In genomic region chr1:26723013-26723991, GRCh38 we compare ENCODE assay signal across 8 cellular contexts. TPM values are rescaled to one million over a fixed set of nuclear protein-coding genes. Genes with fewer than 3 reads are reported as not detected.
A peak's percentile ranks its signal among the peaks of the same experiment; 100 is the strongest.
DNase-seq lines count a peak whose midpoint lies in the region; ATAC-seq and TF ChIP-seq lines count a peak whose summit lies in the region.

No MANE protein-coding gene starts in this region.

- ATAC-seq in activated T-cell treated with anti-CD3 and anti-CD28 coated beads, Interleukin-2, amount 50 U/mL, for 72 hours (replicated peaks in 1 of 2) = peak in 1 of 2 donors; percentile 10
- ATAC-seq in stimulated activated naive CD8-positive, alpha-beta T cell treated with anti-CD3 and anti-CD28 coated beads, Interleukin-15, amount 100 ng/mL, for 72 hours = peak; percentile 38
- no peak for ATAC-seq in GM18868 (IDR thresholded peaks at IDR 0.05; ENCODE audit: unreplicated experiment)

- no peaks in the 10 kb centered on the region for H3K79me1 ChIP-seq in H9 (ENCODE audit: insufficient read depth, low read depth, low read length, poor library complexity, severe bottlenecking)

- H3K27me3 Mint-ChIP-seq in H9 (ENCODE audit: low read depth) = no peaks in the 10 kb centered on the region
- H3K27me3 Mint-ChIP-seq in activated T-cell treated with anti-CD3 and anti-CD28 coated beads, Interleukin-2, amount 50 U/mL, for 72 hours (ENCODE audit: low read depth) = no peaks in the 10 kb centered on the region
- H3K27me3 Mint-ChIP-seq in stimulated activated naive CD8-positive, alpha-beta T cell treated with anti-CD3 and anti-CD28 coated beads, Interleukin-15, amount 100 ng/mL, for 72 hours = no peaks in the 10 kb centered on the region

- peak overlapping the region; percentile 44 for H3K18ac ChIP-seq in H9 (ENCODE audit: insufficient read length, low read depth, low read length)

- H3K4me1 Mint-ChIP-seq in H9 = peaks cover 71 to 76% of the 10 kb centered on the region in 2 experiments
- peaks cover 88% of the 10 kb centered on the region for H3K4me1 Mint-ChIP-seq in activated T-cell treated with anti-CD3 and anti-CD28 coated beads, Interleukin-2, amount 50 U/mL, for 72 hours (ENCODE audit: low read depth)
- H3K4me1 Mint-ChIP-seq in stimulated activated naive CD8-positive, alpha-beta T cell treated with anti-CD3 and anti-CD28 coated beads, Interleukin-15, amount 100 ng/mL, for 72 hours = peaks cover 92% of the 10 kb centered on the region

- H3K9me3 ChIP-seq in H9 (ENCODE audit: control insufficient read depth, low read depth, low read length) = no peaks in the 10 kb centered on the region
- no peaks in the 10 kb centered on the region for H3K9me3 ChIP-seq in esophagus squamous epithelium

- no peak overlapping the region for H2BK15ac ChIP-seq in H9 (ENCODE audit: low read depth, low read length)

- H2BK12ac ChIP-seq in H9 (ENCODE audit: insufficient read length, low read depth, low read length) = no peak overlapping the region

- H3K4me3 Mint-ChIP-seq in H9 = peak overlapping the region; percentile 40 to 72
- peak overlapping the region; percentile 67 to 72 for H3K4me3 Mint-ChIP-seq in activated T-cell treated with anti-CD3 and anti-CD28 coated beads, Interleukin-2, amount 50 U/mL, for 72 hours
- H3K4me3 Mint-ChIP-seq in stimulated activated naive CD8-positive, alpha-beta T cell treated with anti-CD3 and anti-CD28 coated beads, Interleukin-15, amount 100 ng/mL, for 72 hours = peak overlapping the region; percentile 48 to 72

- no peak overlapping the region for H4K5ac ChIP-seq in H9 (ENCODE audit: insufficient read length, low read depth, low read length)

- H3K27ac ChIP-seq in ACC112 (ENCODE audit: low read depth, low read length) = peak overlapping the region; percentile 77
- peak overlapping the region; percentile 9 for H3K27ac ChIP-seq in H9 (ENCODE audit: insufficient read length, low read depth, low read length)
- peak overlapping the region; percentile 62 to 79 (median 70) for H3K27ac ChIP-seq in esophagus squamous epithelium

- H3K56ac ChIP-seq in H9 (ENCODE audit: insufficient read length, low read depth, low read length) = no peak overlapping the region

- H3K27me3 ChIP-seq in ACC112 (ENCODE audit: insufficient read depth, low read length) (no peaks in the 10 kb centered on the region), H9 (ENCODE audit: insufficient read depth, low read length) (no peaks in the 10 kb centered on the region), esophagus squamous epithelium (no peaks in the 10 kb centered on the region)

- no peak overlapping the region for H4K91ac ChIP-seq in H9 (ENCODE audit: insufficient read length, low read depth, low read length)

- no peak overlapping the region for H2BK20ac ChIP-seq in H9 (ENCODE audit: low read depth, low read length, poor library complexity, severe bottlenecking)

- no peak overlapping the region for H3T11ph ChIP-seq in H9 (ENCODE audit: low read length)

- no peak overlapping the region for H2AK5ac ChIP-seq in H9 (ENCODE audit: insufficient read length, low read length)

- no peak overlapping the region for H2BK120ac ChIP-seq in H9 (ENCODE audit: low read depth, low read length, poor library complexity, severe bottlenecking)

- H3K4me1 ChIP-seq in ACC112 (ENCODE audit: control insufficient read depth, insufficient read depth, low read length, unreplicated experiment) (peaks cover 60% of the 10 kb centered on the region), H9 (ENCODE audit: insufficient read depth, low read length) (peaks cover 14% of the 10 kb centered on the region; the same call in 1 of the 2 replicates), esophagus squamous epithelium (peaks cover 51 to 100% (median 72%) of the 10 kb centered on the region in 3 donors)

- no peak for TF ChIP-seq POLR2A in esophagus squamous epithelium (IDR thresholded peaks at IDR 0.05)

- H4K20me1 ChIP-seq in H9 (ENCODE audit: control insufficient read depth, insufficient read depth, insufficient read length) = no peaks in the 10 kb centered on the region

- no peaks in the 10 kb centered on the region for H3K9me3 Mint-ChIP-seq in H9
- H3K9me3 Mint-ChIP-seq in activated T-cell treated with anti-CD3 and anti-CD28 coated beads, Interleukin-2, amount 50 U/mL, for 72 hours = no peaks in the 10 kb centered on the region
- H3K9me3 Mint-ChIP-seq in stimulated activated naive CD8-positive, alpha-beta T cell treated with anti-CD3 and anti-CD28 coated beads, Interleukin-15, amount 100 ng/mL, for 72 hours = no peaks in the 10 kb centered on the region

- intact Hi-C loops in esophagus squamous epithelium (cut with DNase I) = no loop called here

- no peak overlapping the region for H3K4ac ChIP-seq in H9 (ENCODE audit: low read depth, low read length)

- H3K23ac ChIP-seq in H9 (ENCODE audit: insufficient read length, low read depth, low read length) = no peak overlapping the region

- no peak overlapping the region for H3K9ac ChIP-seq in H9 (ENCODE audit: extremely low read depth, insufficient read length, low read length)

- DNase-seq in H9 = peak; percentile 88
- peak; percentile 77 for DNase-seq in NCI-H748 (lab: John Stamatoyannopoulos, UW; ENCODE audit: unreplicated experiment)
- DNase-seq in activated T-cell treated with anti-CD3 and anti-CD28 coated beads, Interleukin-2, amount 50 U/mL, for 72 hours = peak; percentile 15 to 32
- DNase-seq in esophagus squamous epithelium (lab: John Stamatoyannopoulos, UW) = no peak
- DNase-seq in mucosa of gallbladder (ENCODE audit: low spot score) = peak; percentile 84
- peak in 1 of 2 donors; percentile 24 for DNase-seq in stimulated activated naive CD8-positive, alpha-beta T cell treated with anti-CD3 and anti-CD28 coated beads, Interleukin-15, amount 100 ng/mL, for 72 hours

- TF ChIP-seq CTCF in H9 (conservative IDR thresholded peaks at IDR 0.05) (no peak), esophagus squamous epithelium (IDR thresholded peaks at IDR 0.05) (no peak)

- peaks cover 2 to 22% (median 6%) of the 10 kb centered on the region in 3 experiments; a peak in 4 of 7 replicates for H3K36me3 Mint-ChIP-seq in H9 (ENCODE audit: insufficient read depth in 1 of 3, low read depth in 3 of 3)
- H3K36me3 Mint-ChIP-seq in activated T-cell treated with anti-CD3 and anti-CD28 coated beads, Interleukin-2, amount 50 U/mL, for 72 hours (ENCODE audit: insufficient read depth in 2 of 2) = peaks cover 0 to 7% of the 10 kb centered on the region in 2 donors

- H3K27ac Mint-ChIP-seq in H9 = peak overlapping the region; percentile 16 to 96 (median 38); a peak in 6 of 7 replicates
- peak overlapping the region; percentile 25 for H3K27ac Mint-ChIP-seq in activated T-cell treated with anti-CD3 and anti-CD28 coated beads, Interleukin-2, amount 50 U/mL, for 72 hours
- H3K27ac Mint-ChIP-seq in stimulated activated naive CD8-positive, alpha-beta T cell treated with anti-CD3 and anti-CD28 coated beads, Interleukin-15, amount 100 ng/mL, for 72 hours = peak overlapping the region in 1 of 2 donors; percentile 82

- peak overlapping the region; percentile 60 for H3K4me3 ChIP-seq in ACC112 (ENCODE audit: low read depth, low read length)
- H3K4me3 ChIP-seq in esophagus squamous epithelium = peak overlapping the region in 1 of 4 donors; percentile 38

- H3K23me2 ChIP-seq in H9 (ENCODE audit: insufficient read length, low read depth, low read length, poor library complexity, severe bottlenecking) = no peaks in the 10 kb centered on the region

- H3K79me2 ChIP-seq in ACC112 (ENCODE audit: control insufficient read depth, insufficient read depth, low read length, unreplicated experiment) = peaks cover 92% of the 10 kb centered on the region
- H3K79me2 ChIP-seq in H9 (ENCODE audit: insufficient read depth, low read length) = peaks cover 36% of the 10 kb centered on the region; the same call in 1 of the 2 replicates

- no CpG with 5 or more reads among the region's 19 CpGs for WGBS in H9 (ENCODE audit: extremely low coverage, insufficient read length, low lambda C conversion rate)
- 9 to 19% methylated on average over 16 to 17 of the region's 19 CpGs for WGBS in esophagus squamous epithelium, 2 donors

- H2AFZ ChIP-seq in ACC112 (ENCODE audit: low read length, unreplicated experiment) = peak overlapping the region; percentile 21
- H2AFZ ChIP-seq in H9 (ENCODE audit: low read length) = no peak overlapping the region

- peak overlapping the region; percentile 38 for H3K4me2 ChIP-seq in H9 (ENCODE audit: insufficient read depth, insufficient read length, low read length)

- H3K14ac ChIP-seq in H9 (ENCODE audit: insufficient read depth, low read length) = peak overlapping the region; percentile 50; the same call in 1 of the 2 replicates

- no peak overlapping the region for H4K8ac ChIP-seq in H9 (replicated peaks; ENCODE audit: insufficient read length, low read depth, low read length)

- H3K36me3 ChIP-seq in ACC112 (ENCODE audit: insufficient read depth, low read length) (no peaks in the 10 kb centered on the region), esophagus squamous epithelium (peaks cover 0 to 18% (median 8%) of the 10 kb centered on the region in 3 donors)

- H2BK5ac ChIP-seq in H9 (ENCODE audit: insufficient read length, low read length) = no peak overlapping the region

RNA-seq across cellular contexts. Expression of gene ARID1A, which starts 27.5 kb away (rescaled TPM):
- 133 and 147 TPM in 2 replicates for total RNA-seq in H9 (2021)
- 10 to 100 TPM; 95.1 to 97.3 TPM for total RNA-seq in activated T-cell treated with anti-CD3 and anti-CD28 coated beads, Interleukin-2, amount 50 U/mL, for 72 hours
- total RNA-seq in esophagus squamous epithelium = 10 to 100 TPM; 23.9 to 60.2 (median 43.5) TPM
- 83.6 TPM for total RNA-seq in mucosa of gallbladder

Comparison
In these comparisons a context has a peak if more than half of its experiments do, and no peak if none do; other contexts are left out.
1. H3K27ac ChIP-seq: peak in every context shown above with its lines; median percentile 77 in ACC112; 70 in esophagus squamous epithelium; 9 in H9.